ENCODE assay signal across 7 cellular contexts in genomic region chr10:28929942-28930341, GRCh38.
"Had no signal": no experiment of that assay in that cellular context is flagged by ENCODE, and none has a peak within 500 bp of the region (broad histone marks: within the 10 kb centered on the region; RNA-seq: fewer than 3 reads in every experiment).

No MANE protein-coding gene starts in this region.

- ATAC-seq: GM12878 had no signal

- FAIRE-seq: GM12878, GM12891, GM12892, GM18507, GM19239 had no signal

- DNase-seq: GDM1, GF-D8 had no signal

- H3K4me3 ChIP-seq: GM12878 had no signal
